8 cellular contexts compared by ENCODE assay signal in genomic region chr12:6829532-6830220, GRCh38. TPM values are rescaled to one million over a fixed set of nuclear protein-coding genes. Genes with fewer than 3 reads are reported as not detected.
DNase-seq lines count a peak whose midpoint lies in the region; ATAC-seq lines count a peak whose summit lies in the region.

No MANE protein-coding gene starts in this region.

- CTCF ChIA-PET in activated CD8-positive, alpha-beta T cell treated with anti-CD3 and anti-CD28 coated beads, Interleukin-2, amount 10 ng/mL, durations not matched to agents 7 days and 5 days (lab: Charles Lee) = interaction anchor here (0.9 to 10.3 kb wide), 7 partner anchors 40 to 209 kb away, joined by 3 to 116 read pairs (median 3); partner anchors contain the start of genes MLF2 and SPSB2

- peaks cover 20% of the 10 kb centered on the region for H3K4me1 Mint-ChIP-seq in T-helper 1 cell treated with Interleukin-12 subunit alpha and Interleukin-12 subunit beta and Interleukin-4 antibody, amounts not matched to agents 30 μg/mL and 1 μg/mL, for 36 hours (ENCODE audit: low read depth)
- peaks cover 24% of the 10 kb centered on the region for H3K4me1 Mint-ChIP-seq in activated CD8-positive, alpha-beta T cell treated with anti-CD3 and anti-CD28 coated beads, Interleukin-2, amount 10 ng/mL, durations not matched to agents 7 days and 5 days (ENCODE audit: low read depth)
- peaks cover 49% of the 10 kb centered on the region for H3K4me1 Mint-ChIP-seq in stimulated activated effector memory CD8-positive, alpha-beta T cell treated with anti-CD3 and anti-CD28 coated beads, Interleukin-12 subunit alpha, Interleukin-12 subunit beta, amount 100 ng/mL, for 72 hours

- H3K9me3 ChIP-seq in right cardiac atrium (ENCODE audit: control insufficient read depth, low read length) = no peaks in the 10 kb centered on the region

- peaks cover 53% of the 10 kb centered on the region for H3K27me3 Mint-ChIP-seq in T-helper 1 cell treated with Interleukin-12 subunit alpha and Interleukin-12 subunit beta and Interleukin-4 antibody, amounts not matched to agents 30 μg/mL and 1 μg/mL, for 36 hours (ENCODE audit: low read depth)
- peaks cover 53% of the 10 kb centered on the region for H3K27me3 Mint-ChIP-seq in activated CD8-positive, alpha-beta T cell treated with anti-CD3 and anti-CD28 coated beads, Interleukin-2, amount 10 ng/mL, durations not matched to agents 7 days and 5 days (ENCODE audit: low read depth)

- POLR2A ChIA-PET in activated CD8-positive, alpha-beta T cell treated with anti-CD3 and anti-CD28 coated beads, Interleukin-2, amount 10 ng/mL, durations not matched to agents 7 days and 5 days (lab: Charles Lee) = interaction anchor here (0.7 to 1.5 kb wide), 5 partner anchors 32 to 140 kb away, joined by 3 to 6 read pairs (median 4); partner anchors contain the start of genes C12orf57, PTMS, RNU7-1 and ZNF384

- H3K4me3 ChIP-seq in right cardiac atrium (ENCODE audit: low read length) = peak overlapping the region; percentile 75

- H3K27ac ChIP-seq in right cardiac atrium (ENCODE audit: low read length) = peak overlapping the region; percentile 48

- H3K4me3 Mint-ChIP-seq in T-helper 1 cell treated with Interleukin-12 subunit alpha and Interleukin-12 subunit beta and Interleukin-4 antibody, amounts not matched to agents 30 μg/mL and 1 μg/mL, for 36 hours = peak overlapping the region; percentile 85
- peak overlapping the region; percentile 66 for H3K4me3 Mint-ChIP-seq in activated CD8-positive, alpha-beta T cell treated with anti-CD3 and anti-CD28 coated beads, Interleukin-2, amount 10 ng/mL, durations not matched to agents 7 days and 5 days
- H3K4me3 Mint-ChIP-seq in stimulated activated effector memory CD8-positive, alpha-beta T cell treated with anti-CD3 and anti-CD28 coated beads, Interleukin-12 subunit alpha, Interleukin-12 subunit beta, amount 100 ng/mL, for 72 hours = peak overlapping the region; percentile 91

- no peaks in the 10 kb centered on the region for H3K36me3 Mint-ChIP-seq in T-helper 1 cell treated with Interleukin-12 subunit alpha and Interleukin-12 subunit beta and Interleukin-4 antibody, amounts not matched to agents 30 μg/mL and 1 μg/mL, for 36 hours (ENCODE audit: low read depth)
- H3K36me3 Mint-ChIP-seq in activated CD8-positive, alpha-beta T cell treated with anti-CD3 and anti-CD28 coated beads, Interleukin-2, amount 10 ng/mL, durations not matched to agents 7 days and 5 days (ENCODE audit: low read depth) = no peaks in the 10 kb centered on the region
- H3K36me3 Mint-ChIP-seq in stimulated activated effector memory CD8-positive, alpha-beta T cell treated with anti-CD3 and anti-CD28 coated beads, Interleukin-12 subunit alpha, Interleukin-12 subunit beta, amount 100 ng/mL, for 72 hours = peaks cover 9% of the 10 kb centered on the region

- 44% methylated on average over 19 of the region's 19 CpGs for WGBS in right cardiac atrium

- H3K9me3 Mint-ChIP-seq in T-helper 1 cell treated with Interleukin-12 subunit alpha and Interleukin-12 subunit beta and Interleukin-4 antibody, amounts not matched to agents 30 μg/mL and 1 μg/mL, for 36 hours = no peaks in the 10 kb centered on the region
- no peaks in the 10 kb centered on the region for H3K9me3 Mint-ChIP-seq in activated CD8-positive, alpha-beta T cell treated with anti-CD3 and anti-CD28 coated beads, Interleukin-2, amount 10 ng/mL, durations not matched to agents 7 days and 5 days (ENCODE audit: insufficient read depth)
- H3K9me3 Mint-ChIP-seq in stimulated activated effector memory CD8-positive, alpha-beta T cell treated with anti-CD3 and anti-CD28 coated beads, Interleukin-12 subunit alpha, Interleukin-12 subunit beta, amount 100 ng/mL, for 72 hours = no peaks in the 10 kb centered on the region

- H3K27ac Mint-ChIP-seq in T-helper 1 cell treated with Interleukin-12 subunit alpha and Interleukin-12 subunit beta and Interleukin-4 antibody, amounts not matched to agents 30 μg/mL and 1 μg/mL, for 36 hours = no peak overlapping the region
- no peak overlapping the region for H3K27ac Mint-ChIP-seq in activated CD8-positive, alpha-beta T cell treated with anti-CD3 and anti-CD28 coated beads, Interleukin-2, amount 10 ng/mL, durations not matched to agents 7 days and 5 days
- peak overlapping the region; percentile 92 for H3K27ac Mint-ChIP-seq in stimulated activated effector memory CD8-positive, alpha-beta T cell treated with anti-CD3 and anti-CD28 coated beads, Interleukin-12 subunit alpha, Interleukin-12 subunit beta, amount 100 ng/mL, for 72 hours

- no peak for DNase-seq in T-helper 1 cell
- DNase-seq in activated CD8-positive, alpha-beta T cell treated with anti-CD3 and anti-CD28 coated beads, Interleukin-2, amount 10 ng/mL, durations not matched to agents 7 days and 5 days = no peak
- peak in 1 of 3 donors; percentile 77 for DNase-seq in right cardiac atrium
- DNase-seq in stimulated activated effector memory CD8-positive, alpha-beta T cell treated with anti-CD3 and anti-CD28 coated beads, Interleukin-12 subunit alpha, Interleukin-12 subunit beta, amount 100 ng/mL, for 72 hours (ENCODE audit: low spot score in 2 of 2) = no peak
- no peak for DNase-seq in kidney glomerular epithelial cell (lab: John Stamatoyannopoulos, UW)
- DNase-seq in HT-29 (ENCODE audit: low spot score) = no peak

- ATAC-seq in activated CD8-positive, alpha-beta T cell treated with anti-CD3 and anti-CD28 coated beads, Interleukin-2, amount 10 ng/mL, durations not matched to agents 7 days and 5 days = no peak
- ATAC-seq in right cardiac atrium = peak; percentile 2
- no peak for ATAC-seq in stimulated activated effector memory CD8-positive, alpha-beta T cell treated with anti-CD3 and anti-CD28 coated beads, Interleukin-12 subunit alpha, Interleukin-12 subunit beta, amount 100 ng/mL, for 72 hours
- ATAC-seq in GM19455 (IDR thresholded peaks at IDR 0.05; ENCODE audit: unreplicated experiment) = no peak

- peaks cover 2% of the 10 kb centered on the region for H3K4me1 ChIP-seq in right cardiac atrium (ENCODE audit: control insufficient read depth, insufficient read depth, low read length)

- no peaks in the 10 kb centered on the region for H3K27me3 ChIP-seq in right cardiac atrium (ENCODE audit: control insufficient read depth, insufficient read depth)

- intact Hi-C loops in right cardiac atrium (cut with DNase I) = loop anchor here (5.0 to 10.0 kb wide), 4 partner anchors 75 to 215 kb away; partner anchors contain the start of gene MLF2 (in 3 of the 4)

RNA-seq across cellular contexts. Expression of gene P3H3, which starts 1.5 kb away (rescaled TPM):
- total RNA-seq in activated CD8-positive, alpha-beta T cell treated with anti-CD3 and anti-CD28 coated beads, Interleukin-2, amount 10 ng/mL, durations not matched to agents 7 days and 5 days = under 1 TPM in 1 of 2 experiments, not detected in 1; 0.26 TPM
- 10 to 100 TPM; 15.8 to 25.6 (median 21.1) TPM for total RNA-seq in right cardiac atrium
- polyA plus RNA-seq in right cardiac atrium = 17.7 TPM
- 2.2 and 2.7 TPM in 2 replicates for total RNA-seq in HT-29 (2014; rRNA removed; shearing (Covaris generic))

RNA-seq across cellular contexts. Expression of gene GPR162, which starts 8.1 kb away (rescaled TPM):
- total RNA-seq in activated CD8-positive, alpha-beta T cell treated with anti-CD3 and anti-CD28 coated beads, Interleukin-2, amount 10 ng/mL, durations not matched to agents 7 days and 5 days = under 1 TPM; 0.13 to 0.34 TPM
- total RNA-seq in right cardiac atrium = 10 to 100 TPM in 1 of 4 donors, 1 to 10 TPM in 3; 6.8 to 10.9 (median 8.3) TPM
- polyA plus RNA-seq in right cardiac atrium = 6.8 TPM
- total RNA-seq in HT-29 (2014; rRNA removed; shearing (Covaris generic)) = not detected in 2 replicates

RNA-seq across cellular contexts. Expression of gene GNB3, which starts 11.0 kb away (rescaled TPM):
- under 1 TPM in 1 of 2 experiments, not detected in 1; 0.08 TPM for total RNA-seq in activated CD8-positive, alpha-beta T cell treated with anti-CD3 and anti-CD28 coated beads, Interleukin-2, amount 10 ng/mL, durations not matched to agents 7 days and 5 days
- 1 to 10 TPM; 2.9 to 7.8 (median 4.0) TPM for total RNA-seq in right cardiac atrium
- polyA plus RNA-seq in right cardiac atrium = 3.1 TPM
- total RNA-seq in HT-29 (2014; rRNA removed; shearing (Covaris generic)) = 0.97 TPM in 1 of 2 replicates, not detected in the other

RNA-seq across cellular contexts. Expression of gene CDCA3, which starts 21.4 kb away (rescaled TPM):
- 100 to 1,000 TPM; 103 to 115 TPM for total RNA-seq in activated CD8-positive, alpha-beta T cell treated with anti-CD3 and anti-CD28 coated beads, Interleukin-2, amount 10 ng/mL, durations not matched to agents 7 days and 5 days
- 1 to 10 TPM in 3 of 4 donors, not detected in 1; 1.2 to 1.8 (median 1.2) TPM for total RNA-seq in right cardiac atrium
- 0.50 TPM for polyA plus RNA-seq in right cardiac atrium
- total RNA-seq in HT-29 (2014; rRNA removed; shearing (Covaris generic)) = 95.5 and 126 TPM in 2 replicates

RNA-seq across cellular contexts. Expression of gene USP5, which starts 22.3 kb away (rescaled TPM):
- 100 to 1,000 TPM; 105 to 108 TPM for total RNA-seq in activated CD8-positive, alpha-beta T cell treated with anti-CD3 and anti-CD28 coated beads, Interleukin-2, amount 10 ng/mL, durations not matched to agents 7 days and 5 days
- 10 to 100 TPM; 59.2 to 74.6 (median 71.0) TPM for total RNA-seq in right cardiac atrium
- 29.4 TPM for polyA plus RNA-seq in right cardiac atrium
- 122 and 136 TPM in 2 replicates for total RNA-seq in HT-29 (2014; rRNA removed; shearing (Covaris generic))

Comparison
In these comparisons a context has a peak if more than half of its experiments do, and no peak if none do; other contexts are left out.
1. ATAC-seq: peak in right cardiac atrium (2 of 2); none in activated CD8-positive, alpha-beta T cell treated with anti-CD3 and anti-CD28 coated beads, Interleukin-2, amount 10 ng/mL, durations not matched to agents 7 days and 5 days (single experiment), stimulated activated effector memory CD8-positive, alpha-beta T cell treated with anti-CD3 and anti-CD28 coated beads, Interleukin-12 subunit alpha, Interleukin-12 subunit beta, amount 100 ng/mL, for 72 hours (single experiment) and GM19455 (single experiment).
2. Peak in every context shown above with its lines, with median percentiles within 50 percentile points of each other: H3K4me3 Mint-ChIP-seq.